In the genomic region with DNA sequence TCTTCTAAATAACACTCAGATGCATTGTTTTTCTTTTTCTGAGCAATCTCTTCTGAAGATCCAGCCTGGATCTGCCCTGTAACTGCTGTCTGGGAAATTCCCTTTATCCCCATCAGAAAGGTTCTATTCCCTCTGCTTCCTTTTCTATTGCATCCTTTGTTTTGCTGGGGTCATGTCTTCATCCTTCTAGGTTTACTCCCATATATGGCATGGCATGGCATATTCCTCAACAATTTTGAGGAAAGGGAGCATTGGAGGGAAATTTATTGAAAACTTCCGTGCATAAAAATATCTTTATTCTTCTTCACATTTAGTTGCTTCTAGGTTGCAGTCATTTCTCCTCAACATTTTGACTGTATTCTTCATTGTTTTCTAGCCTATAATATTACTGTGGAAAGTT, we compare ENCODE assay signal across 33 cellular contexts. TPM values are rescaled to one million over a fixed set of nuclear protein-coding genes. Genes with fewer than 3 reads are reported as not detected.
"Had no signal": no experiment of that assay in that cellular context is flagged by ENCODE, and none has a peak within 500 bp of the region (broad histone marks: within the 10 kb centered on the region; RNA-seq: fewer than 3 reads in every experiment).

No MANE protein-coding gene starts in this region.

- H3K4me1 ChIP-seq: breast epithelium, colonic mucosa had no signal

- DNase-seq: activated CD4-positive, alpha-beta memory T cell treated with anti-CD3 and anti-CD28 coated beads, Interleukin-2, amount 10 ng/mL, durations not matched to agents 7 days and 5 days; activated CD4-positive, alpha-beta T cell treated with anti-CD3 and anti-CD28 coated beads for 1 hour; activated CD4-positive, alpha-beta T cell treated with anti-CD3 and anti-CD28 coated beads for 4 hours; activated CD4-positive, alpha-beta T cell treated with anti-CD3 and anti-CD28 coated beads, Interleukin-2, amount 10 ng/mL, durations not matched to agents 7 days and 5 days; activated CD4-positive, alpha-beta T cell treated with anti-CD3 and anti-CD28 coated beads, Interleukin-2, amount 50 U/mL, for 4 hours; activated CD8-positive, alpha-beta memory T cell treated with anti-CD3 and anti-CD28 coated beads, Interleukin-2, amount 50 U/mL, for 48 hours; activated gamma-delta T cell; activated naive CD4-positive, alpha-beta T cell; activated naive CD4-positive, alpha-beta T cell treated with anti-CD3 and anti-CD28 coated beads, Interleukin-2, amount 10 ng/mL, durations not matched to agents 7 days and 5 days; activated naive CD8-positive, alpha-beta T cell treated with anti-CD3 and anti-CD28 coated beads, Interleukin-2, amount 10 ng/mL, durations not matched to agents 7 days and 5 days; activated T-cell treated with anti-CD3 and anti-CD28 coated beads for 4 hours; activated T-cell treated with anti-CD3 and anti-CD28 coated beads, Interleukin-2, amount 50 U/mL, for 24 hours; activated T-cell treated with anti-CD3 and anti-CD28 coated beads, Interleukin-2, amount 50 U/mL, for 72 hours; central memory CD4-positive, alpha-beta T cell; cerebellar nuclear complex; colonic mucosa; dorsolateral prefrontal cortex; effector memory CD4-positive, alpha-beta T cell; endodermal cell; esophagus squamous epithelium; foreskin melanocyte; heart right ventricle; T-helper 2 cell had no signal

- H3K36me3 ChIP-seq: ascending aorta, breast epithelium, cardiac muscle cell, colonic mucosa, esophagus squamous epithelium, gastroesophageal sphincter, heart right ventricle had no signal

- H3K27ac ChIP-seq: ascending aorta, breast epithelium, cardiac muscle cell, colonic mucosa, dorsolateral prefrontal cortex, esophagus squamous epithelium, gastroesophageal sphincter, heart right ventricle had no signal

- ATAC-seq: activated naive CD4-positive, alpha-beta T cell treated with anti-CD3 and anti-CD28 coated beads, Interleukin-2, amount 50 U/mL, for 72 hours; activated T-cell treated with anti-CD3 and anti-CD28 coated beads, Interleukin-2, amount 50 U/mL, for 72 hours; gastroesophageal sphincter; heart right ventricle; WTC11 had no signal

- H3K9me3 ChIP-seq: ascending aorta, breast epithelium, colonic mucosa, esophagus squamous epithelium, gastroesophageal sphincter, heart right ventricle had no signal

- H3K27me3 ChIP-seq: ascending aorta, breast epithelium, cardiac muscle cell, colonic mucosa, esophagus squamous epithelium had no signal

- FAIRE-seq: TTC549 had no signal

- H3K4me3 ChIP-seq: ascending aorta, breast epithelium, cardiac muscle cell, colonic mucosa, dorsolateral prefrontal cortex, esophagus squamous epithelium, gastroesophageal sphincter, heart right ventricle had no signal

RNA-seq across cellular contexts. Expression of a gene that starts 47.2 kb away (rescaled TPM):
- total RNA-seq: activated CD4-positive, alpha-beta memory T cell treated with anti-CD3 and anti-CD28 coated beads, Interleukin-2, amount 10 ng/mL, durations not matched to agents 7 days and 5 days; activated CD4-positive, alpha-beta T cell treated with anti-CD3 and anti-CD28 coated beads, Interleukin-2, amount 10 ng/mL, durations not matched to agents 7 days and 5 days; activated naive CD4-positive, alpha-beta T cell treated with anti-CD3 and anti-CD28 coated beads, Interleukin-2, amount 50 U/mL, for 72 hours; activated naive CD8-positive, alpha-beta T cell treated with anti-CD3 and anti-CD28 coated beads, Interleukin-2, amount 10 ng/mL, durations not matched to agents 7 days and 5 days; activated T-cell treated with anti-CD3 and anti-CD28 coated beads, Interleukin-2, amount 50 U/mL, for 72 hours; ascending aorta; cardiac muscle cell; dorsolateral prefrontal cortex; endodermal cell; fibroblast of lung; glomerular endothelial cell; heart right ventricle; T-helper 1 cell treated with Interleukin-12 subunit alpha and Interleukin-12 subunit beta and Interleukin-4 antibody, amounts not matched to agents 30 ng/mL and 1 ng/mL, for 36 hours had no signal
- polyA plus RNA-seq: cardiac muscle cell, fibroblast of lung, heart right ventricle had no signal
